Comparison of ENCODE assay signal across 1 cellular context in genomic region chr6:159701413-159701999, GRCh38.
TF ChIP-seq lines count a peak whose summit lies in the region.

No MANE protein-coding gene starts in this region.

TF ChIP-seq in WTC11, 78 proteins besides CTCF, POLR2A, EP300 and RAD21 (continued from another document):
- TF ChIP-seq ZNF281 (CRISPR knock-in tag; IDR thresholded peaks at IDR 0.05) (no peak), TEAD4 (CRISPR knock-in tag; IDR thresholded peaks at IDR 0.05) (no peak), IRF1 (CRISPR knock-in tag; IDR thresholded peaks at IDR 0.05) (no peak), MXD4 (CRISPR knock-in tag; IDR thresholded peaks at IDR 0.05; ENCODE audit: borderline replicate concordance) (no peak), GABPB1 (CRISPR knock-in tag; IDR thresholded peaks at IDR 0.05) (no peak), FOXP4 (CRISPR knock-in tag; IDR thresholded peaks at IDR 0.05) (no peak), JAZF1 (CRISPR knock-in tag; IDR thresholded peaks at IDR 0.05) (no peak), JUN (CRISPR knock-in tag; IDR thresholded peaks at IDR 0.05) (no peak), ATF1 (CRISPR knock-in tag; IDR thresholded peaks at IDR 0.05) (no peak), PRRX2 (CRISPR knock-in tag; IDR thresholded peaks at IDR 0.05) (no peak), NR3C1 (CRISPR knock-in tag; conservative IDR thresholded peaks at IDR 0.05; ENCODE audit: low read depth) (no peak)
